19 cellular contexts compared by ENCODE assay signal in the genomic region with DNA sequence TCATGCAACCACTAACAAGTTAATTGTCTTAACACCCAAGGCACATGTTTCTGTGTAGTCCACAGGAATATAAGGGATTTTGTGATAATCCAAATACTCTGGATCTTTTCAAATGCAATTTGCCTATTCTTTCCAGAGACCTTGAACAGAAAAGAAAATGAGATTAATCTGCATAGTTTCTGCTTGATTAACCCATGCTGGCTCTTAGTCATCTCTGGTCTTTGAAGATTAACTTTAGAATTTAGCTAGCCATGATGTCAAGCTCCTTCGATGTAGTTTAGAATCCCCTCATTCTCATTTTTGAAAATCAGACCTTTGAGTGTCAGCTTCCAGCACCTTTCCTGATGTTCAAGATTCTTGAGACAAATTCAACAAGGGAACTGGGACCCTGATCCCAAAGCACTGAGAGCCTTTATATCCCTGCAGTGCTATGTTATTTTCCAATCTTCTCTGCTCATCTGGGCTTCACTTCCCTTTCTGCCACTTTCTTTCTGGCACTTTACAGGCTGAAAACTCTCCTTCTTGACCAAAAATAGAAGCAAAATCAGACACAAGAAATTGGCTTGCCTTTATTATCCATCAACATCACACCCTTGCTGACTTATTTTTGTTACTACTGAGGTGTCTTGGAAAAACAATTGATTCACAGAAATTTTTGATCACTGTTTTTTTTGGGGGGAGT.
DNase-seq lines count a peak whose midpoint lies in the region; ATAC-seq, FAIRE-seq and TF ChIP-seq lines count a peak whose summit lies in the region.
"Had no signal": no experiment of that assay in that cellular context is flagged by ENCODE, and none has a peak within 500 bp of the region (broad histone marks: within the 10 kb centered on the region; RNA-seq: fewer than 3 reads in every experiment).

No MANE protein-coding gene starts in this region.

- no peaks in the 10 kb centered on the region for H3K27me3 ChIP-seq in neural progenitor cell
- H3K27me3 ChIP-seq: spleen had no signal

- H3K9me3 ChIP-seq in neural progenitor cell (ENCODE audit: low read depth) = no peaks in the 10 kb centered on the region
- H3K9me3 ChIP-seq: neutrophil, spleen had no signal

- H2AFZ ChIP-seq in neural progenitor cell (replicated peaks) = no peak overlapping the region

- peaks cover 20% of the 10 kb centered on the region for H3K4me1 ChIP-seq in neural progenitor cell

- peaks cover 28% of the 10 kb centered on the region for H3K4me1 Mint-ChIP-seq in neural progenitor cell

- no peaks in the 10 kb centered on the region for H3K27me3 Mint-ChIP-seq in neural progenitor cell (ENCODE audit: insufficient read depth, low read depth)
- H3K27me3 Mint-ChIP-seq: activated naive CD8-positive, alpha-beta T cell treated with anti-CD3 and anti-CD28 coated beads, Interleukin-2, amount 50 U/mL, for 24 hours; IgD-negative memory B cell; type B pancreatic cell had no signal

- TF ChIP-seq POLR2A in H54 (IDR thresholded peaks at IDR 0.05; ENCODE audit: low read depth, low read length) = no peak

- DNase-seq in H54 (ENCODE audit: insufficient read length, low spot score) (no peak), KBM-7 (peak; percentile 42), neural progenitor cell (ENCODE audit: low spot score) (no peak), NCI-H510A (lab: John Stamatoyannopoulos, UW) (no peak)
- DNase-seq: activated naive CD8-positive, alpha-beta T cell treated with anti-CD3 and anti-CD28 coated beads, Interleukin-2, amount 50 U/mL, for 24 hours; CD4-positive, CD25-positive, alpha-beta regulatory T cell; GOT3; NCI-H1417; spleen; T-helper 9 cell had no signal

- in situ Hi-C loops in KBM-7 (cut with MboI; ENCODE audit: low pct_unique_long_range_greater_than_20kb, low sequenced_read_pairs) = no loop called here

- ATAC-seq in GM19351 (IDR thresholded peaks at IDR 0.05; ENCODE audit: unreplicated experiment) = peak; percentile 72
- no peak for ATAC-seq in GM18873 (IDR thresholded peaks at IDR 0.05; ENCODE audit: low FRiP score, unreplicated experiment)
- ATAC-seq in GM19467 (IDR thresholded peaks at IDR 0.05; ENCODE audit: unreplicated experiment) = no peak
- no peak for ATAC-seq in HG02763 (IDR thresholded peaks at IDR 0.05; ENCODE audit: unreplicated experiment)
- ATAC-seq: activated naive CD8-positive, alpha-beta T cell treated with anti-CD3 and anti-CD28 coated beads, Interleukin-2, amount 50 U/mL, for 24 hours; esophagus mucosa had no signal

- no peak overlapping the region for H3K4me3 Mint-ChIP-seq in neural progenitor cell
- H3K4me3 Mint-ChIP-seq: activated naive CD8-positive, alpha-beta T cell treated with anti-CD3 and anti-CD28 coated beads, Interleukin-2, amount 50 U/mL, for 24 hours; CD4-positive, CD25-positive, alpha-beta regulatory T cell; type B pancreatic cell had no signal

- H3K27ac ChIP-seq in neural progenitor cell = no peak overlapping the region
- H3K27ac ChIP-seq: neutrophil, spleen had no signal

- TF ChIP-seq CTCF in neural progenitor cell (IDR thresholded peaks at IDR 0.05) = no peak

- H3K9me3 Mint-ChIP-seq in neural progenitor cell = peaks cover 3% of the 10 kb centered on the region
- H3K9me3 Mint-ChIP-seq: activated naive CD8-positive, alpha-beta T cell treated with anti-CD3 and anti-CD28 coated beads, Interleukin-2, amount 50 U/mL, for 24 hours; IgD-negative memory B cell; type B pancreatic cell had no signal

- H3K4me3 ChIP-seq in neural progenitor cell = no peak overlapping the region
- H3K4me3 ChIP-seq: spleen had no signal

- H4K20me1 ChIP-seq in neural progenitor cell (ENCODE audit: low read depth) = no peaks in the 10 kb centered on the region

- peak overlapping the region; percentile 31 for H3K27ac Mint-ChIP-seq in neural progenitor cell
- H3K27ac Mint-ChIP-seq: CD4-positive, CD25-positive, alpha-beta regulatory T cell; type B pancreatic cell had no signal

- H3K36me3 Mint-ChIP-seq in neural progenitor cell = peaks cover 5% of the 10 kb centered on the region
- H3K36me3 Mint-ChIP-seq: CD4-positive, CD25-positive, alpha-beta regulatory T cell; IgD-negative memory B cell; type B pancreatic cell had no signal

- FAIRE-seq in H54 (lab: Jason Lieb, UNC) = peak; percentile 15
- FAIRE-seq: colon had no signal

- H3F3A ChIP-seq in neural progenitor cell (ENCODE audit: low read depth) = peaks cover 5% of the 10 kb centered on the region

- no peak overlapping the region for H3K9ac ChIP-seq in neural progenitor cell

- H3K79me2 ChIP-seq in neural progenitor cell (ENCODE audit: low read depth) = no peaks in the 10 kb centered on the region

- no peaks in the 10 kb centered on the region for H3K36me3 ChIP-seq in neural progenitor cell
- H3K36me3 ChIP-seq: neutrophil, spleen had no signal

- no peak overlapping the region for H3K4me2 ChIP-seq in neural progenitor cell
